Comparison of ENCODE assay signal across 27 cellular contexts in genomic region chr18:22293417-22293816, GRCh38.
DNase-seq lines count a peak whose midpoint lies in the region; ATAC-seq, FAIRE-seq and TF ChIP-seq lines count a peak whose summit lies in the region.
"Had no signal": no experiment of that assay in that cellular context is flagged by ENCODE, and none has a peak within 500 bp of the region (broad histone marks: within the 10 kb centered on the region; RNA-seq: fewer than 3 reads in every experiment).

No MANE protein-coding gene starts in this region.

- H3K36me3 ChIP-seq in body of pancreas (replicated peaks in 1 of 2; ENCODE audit: insufficient read depth in 1 of 2, low read depth in 2 of 2) (no peaks in the 10 kb centered on the region), kidney (ENCODE audit: control insufficient read depth in 1 of 2, insufficient read depth in 2 of 2, low read length in 2 of 2) (no peaks in the 10 kb centered on the region)
- H3K36me3 ChIP-seq: BE2C, heart right ventricle, neutrophil, upper lobe of left lung had no signal

- H3K27ac ChIP-seq in body of pancreas (peak overlapping the region in 1 of 4 donors; percentile 46), kidney (ENCODE audit: low read depth in 2 of 2, low read length in 2 of 2) (no peak overlapping the region)
- H3K27ac ChIP-seq: heart right ventricle, neutrophil, PC-9, skin epidermis, upper lobe of left lung had no signal

- 9 to 13% methylated on average over 1 of the region's 1 CpG for WGBS in body of pancreas, 2 donors

- no peak for TF ChIP-seq POLR2A in NB4 (IDR thresholded peaks at IDR 0.05; ENCODE audit: extremely low read depth, insufficient read length)
- no peak for TF ChIP-seq POLR2A in body of pancreas (IDR thresholded peaks at IDR 0.05)

- intact Hi-C loops in body of pancreas (cut with DNase I) (no loop called here), kidney (cut with DNase I) (no loop called here)

- no peak overlapping the region for H3K9ac ChIP-seq in kidney (ENCODE audit: low read length in 2 of 2)

- TF ChIP-seq CTCF in NB4 (IDR thresholded peaks at IDR 0.05; ENCODE audit: low read depth, low read length) = no peak
- TF ChIP-seq CTCF in body of pancreas (IDR thresholded peaks at IDR 0.05) = no peak
- TF ChIP-seq CTCF in kidney (IDR thresholded peaks at IDR 0.05; ENCODE audit: borderline replicate concordance, extremely low read depth, insufficient read depth) = no peak

- no peak for FAIRE-seq in kidney (lab: Jason Lieb, UNC)
- no peak for FAIRE-seq in RCC 7860 (lab: Jason Lieb, UNC)

- ATAC-seq in body of pancreas (peak; percentile 53), HG02970 (IDR thresholded peaks at IDR 0.05; ENCODE audit: low FRiP score, unreplicated experiment) (no peak)

- H3K4me1 ChIP-seq in body of pancreas (no peaks in the 10 kb centered on the region), kidney (ENCODE audit: control insufficient read depth in 1 of 2, insufficient read depth in 1 of 2, low read depth in 1 of 2, low read length in 2 of 2) (no peaks in the 10 kb centered on the region)
- H3K4me1 ChIP-seq: BE2C, upper lobe of left lung had no signal

- H3K27me3 ChIP-seq in body of pancreas = no peaks in the 10 kb centered on the region
- H3K27me3 ChIP-seq: BE2C, heart right ventricle, neutrophil, upper lobe of left lung had no signal

- H3K9me3 ChIP-seq in body of pancreas (no peaks in the 10 kb centered on the region), kidney (ENCODE audit: control insufficient read depth in 1 of 2, low read length in 2 of 2) (peaks cover 0 to 2% of the 10 kb centered on the region in 2 donors)
- H3K9me3 ChIP-seq: BE2C, neutrophil, upper lobe of left lung had no signal

- H3K4me3 ChIP-seq in NB4 (ENCODE audit: low read depth, low read length) (no peak overlapping the region), body of pancreas (no peak overlapping the region), kidney (ENCODE audit: low read length in 2 of 2) (no peak overlapping the region)
- H3K4me3 ChIP-seq: heart right ventricle, PC-9, skin epidermis, upper lobe of left lung had no signal

- DNase-seq in NOMO-1 (lab: John Stamatoyannopoulos, UW; ENCODE audit: unreplicated experiment in 2 of 2) (peak; percentile 17 to 37), NOMO-1 treated with dmso at 0.1 percent for 144 hours (lab: John Stamatoyannopoulos, UW; ENCODE audit: unreplicated experiment) (no peak), NB4 (ENCODE audit: low read depth) (peak; percentile 45), body of pancreas (peak in 2 of 4 donors; percentile 23 to 35), renal cortical epithelial cell (ENCODE audit: low read depth) (peak; percentile 82), kidney (no peak), RCC 7860 (ENCODE audit: low spot score) (no peak)
- DNase-seq: 8988T; activated CD8-positive, alpha-beta memory T cell treated with anti-CD3 and anti-CD28 coated beads for 24 hours; activated T-cell treated with anti-CD3 and anti-CD28 coated beads, Interleukin-2, amount 50 U/mL, for 24 hours; BE2C; foreskin fibroblast; GDM1; GOT3; heart right ventricle; Kasumi-1; mesendoderm; NCI-H1105 treated with DMSO at 0.1 percent for 48 hours; NCI-H2029; NCI-H2227 treated with DMSO at 0.1 percent for 48 hours; NCI-H774; PC-9; SHP77; upper lobe of left lung had no signal

Comparison
In these comparisons a context has a peak if more than half of its experiments do, and no peak if none do; other contexts are left out.
1. DNase-seq: peak in NOMO-1 (2 of 2), NB4 (single experiment) and renal cortical epithelial cell (single experiment); none in NOMO-1 treated with dmso at 0.1 percent for 144 hours (single experiment), kidney (single experiment) and RCC 7860 (single experiment).